ENCODE assay signal across 1 cellular context in genomic region chr3:26920579-26920978, GRCh38.
TF ChIP-seq lines count a peak whose summit lies in the region.

No MANE protein-coding gene starts in this region.

TF ChIP-seq in WTC11, 78 proteins besides CTCF, POLR2A, EP300 and RAD21 (continued from another document):
- TF ChIP-seq CREM (CRISPR knock-in tag; IDR thresholded peaks at IDR 0.05) (no peak), ZNF281 (CRISPR knock-in tag; IDR thresholded peaks at IDR 0.05) (no peak), IRF2 (CRISPR knock-in tag; IDR thresholded peaks at IDR 0.05; ENCODE audit: borderline replicate concordance, low read depth) (no peak), AFF4 (CRISPR knock-in tag; IDR thresholded peaks at IDR 0.05; ENCODE audit: borderline replicate concordance) (no peak), IRF1 (CRISPR knock-in tag; IDR thresholded peaks at IDR 0.05) (no peak), ZNF232 (CRISPR knock-in tag; IDR thresholded peaks at IDR 0.05) (no peak), TEAD4 (CRISPR knock-in tag; IDR thresholded peaks at IDR 0.05) (no peak), SP1 (CRISPR knock-in tag; conservative IDR thresholded peaks at IDR 0.05) (no peak)
